ENCODE assay signal across 2 cellular contexts in genomic region chr11:131883332-131883731, GRCh38.
TF ChIP-seq lines count a peak whose summit lies in the region.

No MANE protein-coding gene starts in this region.

TF ChIP-seq in SK-N-SH, 30 proteins besides CTCF, POLR2A, EP300 and RAD21:
- TF ChIP-seq, protein P1, sequence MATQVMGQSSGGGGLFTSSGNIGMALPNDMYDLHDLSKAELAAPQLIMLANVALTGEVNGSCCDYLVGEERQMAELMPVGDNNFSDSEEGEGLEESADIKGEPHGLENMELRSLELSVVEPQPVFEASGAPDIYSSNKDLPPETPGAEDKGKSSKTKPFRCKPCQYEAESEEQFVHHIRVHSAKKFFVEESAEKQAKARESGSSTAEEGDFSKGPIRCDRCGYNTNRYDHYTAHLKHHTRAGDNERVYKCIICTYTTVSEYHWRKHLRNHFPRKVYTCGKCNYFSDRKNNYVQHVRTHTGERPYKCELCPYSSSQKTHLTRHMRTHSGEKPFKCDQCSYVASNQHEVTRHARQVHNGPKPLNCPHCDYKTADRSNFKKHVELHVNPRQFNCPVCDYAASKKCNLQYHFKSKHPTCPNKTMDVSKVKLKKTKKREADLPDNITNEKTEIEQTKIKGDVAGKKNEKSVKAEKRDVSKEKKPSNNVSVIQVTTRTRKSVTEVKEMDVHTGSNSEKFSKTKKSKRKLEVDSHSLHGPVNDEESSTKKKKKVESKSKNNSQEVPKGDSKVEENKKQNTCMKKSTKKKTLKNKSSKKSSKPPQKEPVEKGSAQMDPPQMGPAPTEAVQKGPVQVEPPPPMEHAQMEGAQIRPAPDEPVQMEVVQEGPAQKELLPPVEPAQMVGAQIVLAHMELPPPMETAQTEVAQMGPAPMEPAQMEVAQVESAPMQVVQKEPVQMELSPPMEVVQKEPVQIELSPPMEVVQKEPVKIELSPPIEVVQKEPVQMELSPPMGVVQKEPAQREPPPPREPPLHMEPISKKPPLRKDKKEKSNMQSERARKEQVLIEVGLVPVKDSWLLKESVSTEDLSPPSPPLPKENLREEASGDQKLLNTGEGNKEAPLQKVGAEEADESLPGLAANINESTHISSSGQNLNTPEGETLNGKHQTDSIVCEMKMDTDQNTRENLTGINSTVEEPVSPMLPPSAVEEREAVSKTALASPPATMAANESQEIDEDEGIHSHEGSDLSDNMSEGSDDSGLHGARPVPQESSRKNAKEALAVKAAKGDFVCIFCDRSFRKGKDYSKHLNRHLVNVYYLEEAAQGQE (IDR thresholded peaks at IDR 0.05; ENCODE audit: low read depth, low read length), result no peak
- TF ChIP-seq RCOR1 (IDR thresholded peaks at IDR 0.05; ENCODE audit: low read length), result no peak
- TF ChIP-seq SIN3A (IDR thresholded peaks at IDR 0.05; ENCODE audit: borderline replicate concordance, low read depth, low read length), result no peak
- no peak for TF ChIP-seq MEF2A (IDR thresholded peaks at IDR 0.05; ENCODE audit: borderline replicate concordance, low read depth)
- no peak for TF ChIP-seq RFX5 (IDR thresholded peaks at IDR 0.05; ENCODE audit: low read length)
- TF ChIP-seq TAF1 (IDR thresholded peaks at IDR 0.05; ENCODE audit: borderline replicate concordance, low read depth, low read length), result no peak
- TF ChIP-seq NFIC (IDR thresholded peaks at IDR 0.05; ENCODE audit: borderline replicate concordance), result no peak
- TF ChIP-seq YY1 (IDR thresholded peaks at IDR 0.05; ENCODE audit: low read depth), result no peak
- no peak for TF ChIP-seq GABPA (IDR thresholded peaks at IDR 0.05; ENCODE audit: low read depth)
- TF ChIP-seq FOXJ3 (CRISPR knock-in tag; IDR thresholded peaks at IDR 0.05), result no peak
- TF ChIP-seq, protein P2, sequence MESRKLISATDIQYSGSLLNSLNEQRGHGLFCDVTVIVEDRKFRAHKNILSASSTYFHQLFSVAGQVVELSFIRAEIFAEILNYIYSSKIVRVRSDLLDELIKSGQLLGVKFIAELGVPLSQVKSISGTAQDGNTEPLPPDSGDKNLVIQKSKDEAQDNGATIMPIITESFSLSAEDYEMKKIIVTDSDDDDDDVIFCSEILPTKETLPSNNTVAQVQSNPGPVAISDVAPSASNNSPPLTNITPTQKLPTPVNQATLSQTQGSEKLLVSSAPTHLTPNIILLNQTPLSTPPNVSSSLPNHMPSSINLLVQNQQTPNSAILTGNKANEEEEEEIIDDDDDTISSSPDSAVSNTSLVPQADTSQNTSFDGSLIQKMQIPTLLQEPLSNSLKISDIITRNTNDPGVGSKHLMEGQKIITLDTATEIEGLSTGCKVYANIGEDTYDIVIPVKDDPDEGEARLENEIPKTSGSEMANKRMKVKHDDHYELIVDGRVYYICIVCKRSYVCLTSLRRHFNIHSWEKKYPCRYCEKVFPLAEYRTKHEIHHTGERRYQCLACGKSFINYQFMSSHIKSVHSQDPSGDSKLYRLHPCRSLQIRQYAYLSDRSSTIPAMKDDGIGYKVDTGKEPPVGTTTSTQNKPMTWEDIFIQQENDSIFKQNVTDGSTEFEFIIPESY (IDR thresholded peaks at IDR 0.05; ENCODE audit: borderline replicate concordance, low read depth), result no peak
- TF ChIP-seq MXI1 (IDR thresholded peaks at IDR 0.05; ENCODE audit: low read depth, low read length), result no peak
- no peak for TF ChIP-seq RXRA (IDR thresholded peaks at IDR 0.05; ENCODE audit: borderline replicate concordance, low read depth)
- no peak for TF ChIP-seq FOSL2 (IDR thresholded peaks at IDR 0.05; ENCODE audit: borderline replicate concordance, low read depth)
- no peak for TF ChIP-seq FOXM1 (IDR thresholded peaks at IDR 0.05; ENCODE audit: low read depth)
- TF ChIP-seq PBX3 (IDR thresholded peaks at IDR 0.05), result no peak

TF ChIP-seq in SK-N-SH treated with all-trans-retinoic acid at 6 μM for 48 hours, 23 proteins besides CTCF, POLR2A, EP300 and RAD21 (continued from another document):
- TF ChIP-seq POU6F1 (CRISPR knock-in tag; IDR thresholded peaks at IDR 0.05; ENCODE audit: borderline replicate concordance, low read depth) (no peak), TCF4 (CRISPR knock-in tag; IDR thresholded peaks at IDR 0.05; ENCODE audit: borderline replicate concordance) (no peak), RARB (CRISPR knock-in tag; IDR thresholded peaks at IDR 0.05) (no peak), GLIS3 (CRISPR knock-in tag; IDR thresholded peaks at IDR 0.05) (no peak), ZNF8 (CRISPR knock-in tag; IDR thresholded peaks at IDR 0.05) (no peak), OSR1 (CRISPR knock-in tag; IDR thresholded peaks at IDR 0.05) (no peak), CSDC2 (CRISPR knock-in tag; IDR thresholded peaks at IDR 0.05) (no peak), ARNTL (CRISPR knock-in tag; IDR thresholded peaks at IDR 0.05; ENCODE audit: borderline replicate concordance, low read depth) (no peak), ESRRG (CRISPR knock-in tag; IDR thresholded peaks at IDR 0.05) (no peak)
TF ChIP-seq in SK-N-SH treated with all-trans-retinoic acid at 6 μM for 48 hours: peak in this region for 0.
